1 cellular context compared by ENCODE assay signal in genomic region chr1:89942825-89943658, GRCh38.
TF ChIP-seq lines count a peak whose summit lies in the region.

No MANE protein-coding gene starts in this region.

TF ChIP-seq in H1, 55 proteins besides CTCF, POLR2A, EP300 and RAD21 (continued from another document):
- TF ChIP-seq SP1 (IDR thresholded peaks at IDR 0.05; ENCODE audit: low read depth, low read length) (no peak), GTF2F1 (IDR thresholded peaks at IDR 0.05; ENCODE audit: borderline replicate concordance, low read depth, low read length) (no peak), CHD2 (IDR thresholded peaks at IDR 0.05; ENCODE audit: low read length) (no peak), MAX (IDR thresholded peaks at IDR 0.05) (no peak), SUZ12 (IDR thresholded peaks at IDR 0.05; ENCODE audit: low read length) (no peak), SAP30 (IDR thresholded peaks at IDR 0.05; ENCODE audit: insufficient read depth, insufficient replicate concordance, low read length) (no peak), RXRA (IDR thresholded peaks at IDR 0.05; ENCODE audit: insufficient read depth, low read depth, low read length) (no peak), ATF2 (IDR thresholded peaks at IDR 0.05; ENCODE audit: low read length) (no peak), CHD1 (IDR thresholded peaks at IDR 0.05; ENCODE audit: low read depth, low read length) (no peak), ASH2L (IDR thresholded peaks at IDR 0.05; ENCODE audit: low read length) (no peak), RBBP5 (IDR thresholded peaks at IDR 0.05; ENCODE audit: borderline replicate concordance, low read depth, low read length) (no peak), SIX5 (IDR thresholded peaks at IDR 0.05; ENCODE audit: low read depth, low read length) (no peak), TAF7 (optimal IDR thresholded peaks at IDR 0.05; ENCODE audit: borderline replicate concordance, low read depth, low read length) (no peak), TBP (IDR thresholded peaks at IDR 0.05; ENCODE audit: low read depth, low read length) (no peak)
